ENCODE assay signal across 20 cellular contexts in the genomic region with DNA sequence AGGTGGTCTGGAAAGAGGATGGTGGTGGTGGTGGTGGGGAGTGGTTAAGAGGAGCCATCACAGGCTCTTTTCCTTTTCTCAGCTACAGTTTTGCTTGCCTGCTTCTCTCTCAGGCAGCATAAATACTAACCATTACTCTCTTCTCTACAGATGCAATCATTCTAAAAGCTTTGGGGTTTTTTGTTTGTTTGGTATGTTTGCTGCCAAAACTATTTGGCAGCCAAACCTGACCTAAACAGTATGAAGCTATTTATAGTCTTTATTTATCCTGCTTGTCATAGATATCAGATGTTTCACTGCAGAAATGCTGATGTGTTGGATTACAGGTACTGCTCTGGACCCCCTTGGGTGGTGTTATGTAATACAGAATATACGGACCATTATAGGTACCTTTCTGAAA. TPM values are rescaled to one million over a fixed set of nuclear protein-coding genes. Genes with fewer than 3 reads are reported as not detected.
"Had no signal": no experiment of that assay in that cellular context is flagged by ENCODE, and none has a peak within 500 bp of the region (broad histone marks: within the 10 kb centered on the region; RNA-seq: fewer than 3 reads in every experiment).

No MANE protein-coding gene starts in this region.

- H2AFZ ChIP-seq: hepatocyte had no signal

- H3K79me2 ChIP-seq: hepatocyte had no signal

- H3K4me2 ChIP-seq: hepatocyte had no signal

- H3K4me1 Mint-ChIP-seq: activated T-helper 17 cell treated with anti-CD3 and anti-CD28 coated beads, Interleukin-2, amount 50 U/mL, for 72 hours had no signal

- H3K36me3 ChIP-seq: sigmoid colon had no signal

- H3K27ac Mint-ChIP-seq: activated naive CD4-positive, alpha-beta T cell treated with anti-CD3 and anti-CD28 coated beads for 36 hours; activated naive CD8-positive, alpha-beta T cell treated with anti-CD3 and anti-CD28 coated beads, Interleukin-2, amount 50 U/mL, for 24 hours; activated T-helper 17 cell treated with anti-CD3 and anti-CD28 coated beads, Interleukin-2, amount 50 U/mL, for 72 hours; dendritic cell treated with granulocyte-macrophage colony-stimulating factor and Interleukin-4, amounts not matched to agents 40 ng/mL and 50 ng/mL, for 4 days; mesothelial cell of epicardium; stimulated activated memory B cell treated with anti-CD40 and anti-IgM and Interleukin-4, amounts not matched to agents 10 μg/mL and 1 μg/mL and 100 μg/mL, for 72 hours had no signal

- H3K36me3 Mint-ChIP-seq: mesothelial cell of epicardium; stimulated activated memory B cell treated with anti-CD40 and anti-IgM and Interleukin-4, amounts not matched to agents 10 μg/mL and 1 μg/mL and 100 μg/mL, for 72 hours had no signal

- H3K27ac ChIP-seq: hepatocyte, sigmoid colon had no signal

- H3K4me3 Mint-ChIP-seq: activated naive CD4-positive, alpha-beta T cell treated with anti-CD3 and anti-CD28 coated beads for 36 hours; activated naive CD8-positive, alpha-beta T cell treated with anti-CD3 and anti-CD28 coated beads, Interleukin-2, amount 50 U/mL, for 24 hours; activated T-helper 17 cell treated with anti-CD3 and anti-CD28 coated beads, Interleukin-2, amount 50 U/mL, for 72 hours; dendritic cell treated with granulocyte-macrophage colony-stimulating factor and Interleukin-4, amounts not matched to agents 40 ng/mL and 50 ng/mL, for 4 days; mesothelial cell of epicardium; stimulated activated memory B cell treated with anti-CD40 and anti-IgM and Interleukin-4, amounts not matched to agents 10 μg/mL and 1 μg/mL and 100 μg/mL, for 72 hours had no signal

- H3K9me3 ChIP-seq: sigmoid colon had no signal

- H3K4me3 ChIP-seq: hepatocyte, lung, sigmoid colon had no signal

- DNase-seq: activated CD4-positive, alpha-beta T cell treated with anti-CD3 and anti-CD28 coated beads, Interleukin-2, amount 50 U/mL, for 48 hours; activated CD4-positive, CD25-positive, alpha-beta regulatory T cell treated with anti-CD3 and anti-CD28 coated beads, Interleukin-2, amount 50 U/mL, for 72 hours; activated naive CD4-positive, alpha-beta T cell treated with anti-CD3 and anti-CD28 coated beads for 36 hours; activated naive CD8-positive, alpha-beta T cell treated with anti-CD3 and anti-CD28 coated beads, Interleukin-2, amount 50 U/mL, for 24 hours; aorta; effector memory CD4-positive, alpha-beta T cell; islet precursor cell; sigmoid colon; stimulated activated CD4-positive, alpha-beta T cell treated with anti-CD3 and anti-CD28 coated beads, Interleukin-2, amount 100 ng/mL, for 24 hours had no signal

- H3K9me3 Mint-ChIP-seq: activated naive CD4-positive, alpha-beta T cell treated with anti-CD3 and anti-CD28 coated beads for 36 hours; activated naive CD8-positive, alpha-beta T cell treated with anti-CD3 and anti-CD28 coated beads, Interleukin-2, amount 50 U/mL, for 24 hours; activated T-helper 17 cell treated with anti-CD3 and anti-CD28 coated beads, Interleukin-2, amount 50 U/mL, for 72 hours; dendritic cell treated with granulocyte-macrophage colony-stimulating factor and Interleukin-4, amounts not matched to agents 40 ng/mL and 50 ng/mL, for 4 days; mesothelial cell of epicardium; stimulated activated memory B cell treated with anti-CD40 and anti-IgM and Interleukin-4, amounts not matched to agents 10 μg/mL and 1 μg/mL and 100 μg/mL, for 72 hours had no signal

- ATAC-seq: activated naive CD8-positive, alpha-beta T cell treated with anti-CD3 and anti-CD28 coated beads, Interleukin-2, amount 50 U/mL, for 24 hours; activated T-helper 17 cell treated with anti-CD3 and anti-CD28 coated beads, Interleukin-2, amount 50 U/mL, for 72 hours; stimulated activated memory B cell treated with anti-CD40 and anti-IgM and Interleukin-4, amounts not matched to agents 10 μg/mL and 1 μg/mL and 100 μg/mL, for 72 hours had no signal

RNA-seq across cellular contexts. Expression of a gene that starts 15.3 kb away (rescaled TPM):
- total RNA-seq: activated naive CD4-positive, alpha-beta T cell treated with anti-CD3 and anti-CD28 coated beads for 36 hours; activated T-helper 17 cell treated with anti-CD3 and anti-CD28 coated beads, Interleukin-2, amount 50 U/mL, for 72 hours; aorta; bronchial epithelial cell; cerebellum; hepatocyte; mesothelial cell of epicardium; myocyte; osteocyte; sigmoid colon; ureter had no signal
- polyA plus RNA-seq: aorta, hepatocyte, sigmoid colon had no signal

RNA-seq across cellular contexts. Expression of a gene that starts 52.4 kb away (rescaled TPM):
- total RNA-seq: activated naive CD4-positive, alpha-beta T cell treated with anti-CD3 and anti-CD28 coated beads for 36 hours; activated T-helper 17 cell treated with anti-CD3 and anti-CD28 coated beads, Interleukin-2, amount 50 U/mL, for 72 hours; mesothelial cell of epicardium had no signal
